In the genomic region with DNA sequence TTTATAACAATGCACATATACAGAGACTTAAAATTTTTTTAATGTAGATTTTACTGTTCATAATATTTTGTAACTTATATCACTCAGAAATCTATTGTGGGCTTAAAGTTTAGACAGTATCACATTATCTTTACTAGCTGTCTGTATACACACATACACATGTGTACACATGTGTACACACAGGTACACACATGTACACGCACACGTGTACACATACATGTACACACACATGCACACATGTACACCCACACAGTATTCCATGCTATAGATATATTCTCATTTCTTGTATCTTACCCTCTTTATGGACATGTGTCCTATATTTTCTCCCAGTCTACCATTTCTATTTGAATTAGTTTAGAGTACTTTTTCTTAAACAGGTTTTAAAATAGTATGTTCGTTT, we compare ENCODE assay signal across 25 cellular contexts.
DNase-seq lines count a peak whose midpoint lies in the region; ATAC-seq, FAIRE-seq and TF ChIP-seq lines count a peak whose summit lies in the region.
"Had no signal": no experiment of that assay in that cellular context is flagged by ENCODE, and none has a peak within 500 bp of the region (broad histone marks: within the 10 kb centered on the region; RNA-seq: fewer than 3 reads in every experiment).

No MANE protein-coding gene starts in this region.

- no peaks in the 10 kb centered on the region for H4K20me1 ChIP-seq in HepG2 (ENCODE audit: insufficient read depth, low read length)
- H4K20me1 ChIP-seq: BLaER1 had no signal

- H3K4me1 ChIP-seq in HepG2 (ENCODE audit: insufficient read depth, low read length) (no peaks in the 10 kb centered on the region), right lobe of liver (no peaks in the 10 kb centered on the region)
- H3K4me1 ChIP-seq: BE2C had no signal

- H3K4me3 ChIP-seq in HepG2 (replicated peaks in 1 of 3; ENCODE audit: insufficient read depth in 1 of 3, low read depth in 2 of 3, low read length in 3 of 3) (no peak overlapping the region), right lobe of liver (no peak overlapping the region)
- H3K4me3 ChIP-seq: BLaER1, GM12878 had no signal

- FAIRE-seq in HepG2 (lab: Jason Lieb, UNC) (no peak), HTR-8/SVneo (lab: Jason Lieb, UNC) (peak; percentile 51), islet of Langerhans (lab: Jason Lieb, UNC) (peak; percentile 75), H54 (lab: Jason Lieb, UNC) (no peak)
- FAIRE-seq: GM12878, GM19239 had no signal

- TF ChIP-seq EP300 in HepG2 (IDR thresholded peaks at IDR 0.05; ENCODE audit: low read depth in 2 of 2, low read length in 2 of 2), result no peak
- no peak for TF ChIP-seq EP300 in HepG2 (CRISPR knock-in tag; IDR thresholded peaks at IDR 0.05; ENCODE audit: borderline replicate concordance)

- WGBS in HepG2 (ENCODE audit: low lambda C conversion rate), result 98% methylated on average over 3 of the region's 3 CpGs
- WGBS in right lobe of liver (ENCODE audit: insufficient coverage, low coverage, low lambda C conversion rate, missing lambda C conversion rate), result 94% methylated on average over 3 of the region's 3 CpGs

- ATAC-seq in HepG2, result no peak
- ATAC-seq in right lobe of liver, result no peak
- no peak for ATAC-seq in HG03095 (IDR thresholded peaks at IDR 0.05; ENCODE audit: unreplicated experiment)
- ATAC-seq: GM12878 had no signal

- H3K9me3 ChIP-seq in HepG2 (ENCODE audit: low read length) (no peaks in the 10 kb centered on the region), right lobe of liver (no peaks in the 10 kb centered on the region)
- H3K9me3 ChIP-seq: BE2C had no signal

- in situ Hi-C loops in HepG2 (cut with HindIII; ENCODE audit: extremely low pct_ligation_motif_present, low pct_unique_long_range_greater_than_20kb), result no loop called here

- intact Hi-C loops in HepG2 (cut with micrococcal nuclease; ENCODE audit: unreplicated experiment), result no loop called here
- intact Hi-C loops in right lobe of liver (cut with DNase I), result no loop called here

- H3K9ac ChIP-seq in HepG2 (ENCODE audit: insufficient read depth, low read depth, low read length), result no peak overlapping the region
- H3K9ac ChIP-seq: BLaER1 had no signal

- BruUV-seq in HepG2 (replicated peaks; lab: Mats Ljungman, UMichigan), result no TSS peak

- TF ChIP-seq POLR2A in HepG2 (IDR thresholded peaks at IDR 0.05; ENCODE audit: insufficient read depth in 1 of 2, low read depth in 2 of 2, low read length in 2 of 2) (no peak), right lobe of liver (IDR thresholded peaks at IDR 0.05) (no peak), H54 (IDR thresholded peaks at IDR 0.05; ENCODE audit: low read depth, low read length) (no peak)

- H2AFZ ChIP-seq in HepG2 (ENCODE audit: low read length), result no peak overlapping the region

- CTCF ChIA-PET in HepG2 (lab: Yijun Ruan, JAX; ENCODE audit: low intra/inter-chr PET ratio, low total read pairs), result no interaction called here

- no peak for TF ChIP-seq RAD21 in HepG2 (CRISPR knock-in tag; IDR thresholded peaks at IDR 0.05)

- H3K4me2 ChIP-seq in HepG2 (ENCODE audit: low read depth, low read length), result no peak overlapping the region
- H3K4me2 ChIP-seq: BLaER1 had no signal

- DNase-seq in HepG2 (ENCODE audit: low spot score), result no peak
- DNase-seq in right lobe of liver, result no peak
- no peak for DNase-seq in HTR-8/SVneo (ENCODE audit: insufficient read length, low spot score)
- DNase-seq in H54 (ENCODE audit: insufficient read length, low spot score), result no peak
- DNase-seq in SHP77 (lab: John Stamatoyannopoulos, UW), result no peak
- DNase-seq: 8988T; ACHN; BE2C; C1 segment of cervical spinal cord; CD4-positive, alpha-beta memory T cell; CD4-positive, CD25-positive, alpha-beta regulatory T cell; CD8-positive, alpha-beta memory T cell; COR-L47; DMS 273 treated with DMSO at 0.1 percent for 48 hours; DMS153; DMS53; DMS79; DND-41; EL; GDM1 had no signal

- no peaks in the 10 kb centered on the region for H3K27me3 ChIP-seq in HepG2 (ENCODE audit: control insufficient read depth in 1 of 2, insufficient read depth in 2 of 2, low read length in 2 of 2)
- no peaks in the 10 kb centered on the region for H3K27me3 ChIP-seq in right lobe of liver
- H3K27me3 ChIP-seq: BE2C, BLaER1 had no signal

- TF ChIP-seq CTCF in HepG2 (CRISPR knock-in tag; IDR thresholded peaks at IDR 0.05), result no peak
- TF ChIP-seq CTCF in right lobe of liver (IDR thresholded peaks at IDR 0.05), result no peak

- H3K36me3 ChIP-seq in HepG2 (replicated peaks in 1 of 2; ENCODE audit: control insufficient read depth in 1 of 2, insufficient read depth in 2 of 2, low read length in 2 of 2), result no peaks in the 10 kb centered on the region
- no peaks in the 10 kb centered on the region for H3K36me3 ChIP-seq in right lobe of liver
- H3K36me3 ChIP-seq: BE2C had no signal

- no peaks in the 10 kb centered on the region for H3K79me2 ChIP-seq in HepG2 (ENCODE audit: insufficient read depth, low read length)

- POLR2A ChIA-PET in HepG2 (lab: Yijun Ruan, JAX), result no interaction called here

- no peak overlapping the region for H3K27ac ChIP-seq in HepG2 (ENCODE audit: extremely low read length, insufficient read depth, low read length)
- no peak overlapping the region for H3K27ac ChIP-seq in right lobe of liver
- H3K27ac ChIP-seq: BLaER1 had no signal

TF ChIP-seq in HepG2, 621 proteins besides CTCF, POLR2A, EP300 and RAD21:
- TF ChIP-seq NPAS2 (CRISPR knock-in tag; IDR thresholded peaks at IDR 0.05; ENCODE audit: borderline replicate concordance), result no peak
- TF ChIP-seq, protein P1, sequence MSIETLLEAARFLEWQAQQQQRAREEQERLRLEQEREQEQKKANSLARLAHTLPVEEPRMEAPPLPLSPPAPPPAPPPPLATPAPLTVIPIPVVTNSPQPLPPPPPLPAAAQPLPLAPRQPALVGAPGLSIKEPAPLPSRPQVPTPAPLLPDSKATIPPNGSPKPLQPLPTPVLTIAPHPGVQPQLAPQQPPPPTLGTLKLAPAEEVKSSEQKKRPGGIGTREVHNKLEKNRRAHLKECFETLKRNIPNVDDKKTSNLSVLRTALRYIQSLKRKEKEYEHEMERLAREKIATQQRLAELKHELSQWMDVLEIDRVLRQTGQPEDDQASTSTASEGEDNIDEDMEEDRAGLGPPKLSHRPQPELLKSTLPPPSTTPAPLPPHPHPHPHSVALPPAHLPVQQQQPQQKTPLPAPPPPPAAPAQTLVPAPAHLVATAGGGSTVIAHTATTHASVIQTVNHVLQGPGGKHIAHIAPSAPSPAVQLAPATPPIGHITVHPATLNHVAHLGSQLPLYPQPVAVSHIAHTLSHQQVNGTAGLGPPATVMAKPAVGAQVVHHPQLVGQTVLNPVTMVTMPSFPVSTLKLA (IDR thresholded peaks at IDR 0.05), result peak; percentile 66
